Comparison of ENCODE assay signal across 19 cellular contexts in the genomic region with DNA sequence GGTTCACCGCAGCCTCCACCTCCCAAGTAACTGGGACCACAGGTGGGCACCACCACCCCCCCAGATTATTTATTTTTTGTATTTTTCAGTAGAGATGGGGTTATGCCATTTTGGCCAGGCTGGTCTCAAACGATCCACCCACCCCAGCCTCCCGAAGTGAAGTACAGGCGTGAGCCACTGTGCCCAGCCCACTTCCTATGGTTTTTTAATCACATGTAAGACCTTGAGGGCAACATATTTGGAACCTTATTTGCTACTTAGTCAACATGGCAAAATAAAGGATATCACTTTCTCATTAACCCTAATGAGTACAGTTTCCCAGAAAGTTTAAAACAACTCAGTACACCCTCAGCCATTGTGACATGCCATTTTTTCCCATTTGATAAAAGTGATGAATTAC.
"Had no signal": no experiment of that assay in that cellular context is flagged by ENCODE, and none has a peak within 500 bp of the region (broad histone marks: within the 10 kb centered on the region; RNA-seq: fewer than 3 reads in every experiment).

No MANE protein-coding gene starts in this region.

- ATAC-seq: left colon; lower lobe of right lung; mucosa of descending colon; SK-N-SH treated with all-trans-retinoic acid at 6 μM for 48 hours; stimulated activated naive B cell treated with anti-CD40 and anti-IgM and Interleukin-4, amounts not matched to agents 10 μg/mL and 1 μg/mL and 100 μg/mL, for 72 hours had no signal

- H3K27me3 ChIP-seq: neural progenitor cell, sigmoid colon, transverse colon had no signal

- H3K4me3 ChIP-seq: lower lobe of right lung, mucosa of descending colon, neural progenitor cell, sigmoid colon, smooth muscle cell, transverse colon had no signal

- H3K27me3 Mint-ChIP-seq: activated naive CD4-positive, alpha-beta T cell treated with anti-CD3 and anti-CD28 coated beads, Interleukin-2, amount 10 ng/mL, durations not matched to agents 7 days and 5 days; stimulated activated naive B cell treated with anti-CD40 and anti-IgM and Interleukin-4, amounts not matched to agents 10 μg/mL and 1 μg/mL and 100 μg/mL, for 72 hours had no signal

- H3K4me1 ChIP-seq: lower lobe of right lung, neural progenitor cell, transverse colon had no signal

- H3K4me3 Mint-ChIP-seq: activated naive CD4-positive, alpha-beta T cell treated with anti-CD3 and anti-CD28 coated beads, Interleukin-2, amount 10 ng/mL, durations not matched to agents 7 days and 5 days; neural progenitor cell; stimulated activated naive B cell treated with anti-CD40 and anti-IgM and Interleukin-4, amounts not matched to agents 10 μg/mL and 1 μg/mL and 100 μg/mL, for 72 hours had no signal

- DNase-seq: activated CD4-positive, alpha-beta T cell treated with anti-CD3 and anti-CD28 coated beads for 1 hour; activated naive CD4-positive, alpha-beta T cell treated with anti-CD3 and anti-CD28 coated beads, Interleukin-2, amount 10 ng/mL, durations not matched to agents 7 days and 5 days; activated T-cell treated with anti-CD3 and anti-CD28 coated beads for 4 hours; cortex of kidney; erythroblast; foreskin fibroblast; left colon; lower lobe of right lung; mesendoderm; mucosa of descending colon; posterior cingulate gyrus; sigmoid colon; stimulated activated CD4-positive, alpha-beta T cell treated with anti-CD3 and anti-CD28 coated beads, Interleukin-15, amount 100 ng/mL, for 24 hours; stimulated activated naive B cell treated with anti-CD40 and anti-IgM and Interleukin-4, amounts not matched to agents 10 μg/mL and 1 μg/mL and 100 μg/mL, for 72 hours; T-helper 9 cell; transverse colon had no signal

- H3K9me3 Mint-ChIP-seq: activated naive CD4-positive, alpha-beta T cell treated with anti-CD3 and anti-CD28 coated beads, Interleukin-2, amount 10 ng/mL, durations not matched to agents 7 days and 5 days; neural progenitor cell; stimulated activated naive B cell treated with anti-CD40 and anti-IgM and Interleukin-4, amounts not matched to agents 10 μg/mL and 1 μg/mL and 100 μg/mL, for 72 hours had no signal

- H3K27ac ChIP-seq: lower lobe of right lung, neural progenitor cell, sigmoid colon, transverse colon had no signal

- H3K27ac Mint-ChIP-seq: activated naive CD4-positive, alpha-beta T cell treated with anti-CD3 and anti-CD28 coated beads, Interleukin-2, amount 10 ng/mL, durations not matched to agents 7 days and 5 days; neural progenitor cell; stimulated activated naive B cell treated with anti-CD40 and anti-IgM and Interleukin-4, amounts not matched to agents 10 μg/mL and 1 μg/mL and 100 μg/mL, for 72 hours had no signal

- H3K9me3 ChIP-seq: lower lobe of right lung, mucosa of descending colon, sigmoid colon, transverse colon had no signal
